In genomic region chr18:75090336-75090735, GRCh38 we compare ENCODE assay signal across 18 cellular contexts.
"Had no signal": no experiment of that assay in that cellular context is flagged by ENCODE, and none has a peak within 500 bp of the region (broad histone marks: within the 10 kb centered on the region; RNA-seq: fewer than 3 reads in every experiment).

No MANE protein-coding gene starts in this region.

- H3K27me3 ChIP-seq: esophagus squamous epithelium, heart right ventricle, transverse colon had no signal

- H3K9me3 ChIP-seq: esophagus squamous epithelium, lower lobe of right lung, prostate gland, transverse colon had no signal

- H3K4me1 Mint-ChIP-seq: activated T-helper 17 cell treated with anti-CD3 and anti-CD28 coated beads, Interleukin-2, amount 50 U/mL, for 72 hours; immature natural killer cell had no signal

- H3K4me3 ChIP-seq: esophagus squamous epithelium, heart right ventricle, lower lobe of right lung, prostate gland, transverse colon had no signal

- H3K27me3 Mint-ChIP-seq: activated T-helper 17 cell treated with anti-CD3 and anti-CD28 coated beads, Interleukin-2, amount 50 U/mL, for 72 hours; stimulated activated naive CD8-positive, alpha-beta T cell treated with anti-CD3 and anti-CD28 coated beads, Interleukin-15, Interleukin-2, amounts not matched to agents 100 ng/mL and 50 ng/mL, for 24 hours had no signal

- DNase-seq: activated CD4-positive, alpha-beta T cell treated with anti-CD3 and anti-CD28 coated beads for 1 hour; activated naive CD4-positive, alpha-beta T cell treated with anti-CD3 and anti-CD28 coated beads for 36 hours; activated T-cell treated with anti-CD3 and anti-CD28 coated beads, Interleukin-2, amount 50 U/mL, for 1 hour; aorta; cerebellar nuclear complex; effector CD8-positive, alpha-beta T cell; esophagus squamous epithelium; heart right ventricle; immature natural killer cell; lower lobe of right lung; occipital lobe; right cardiac atrium; transverse colon had no signal

- ATAC-seq: activated T-helper 17 cell treated with anti-CD3 and anti-CD28 coated beads, Interleukin-2, amount 50 U/mL, for 72 hours; heart right ventricle; lower lobe of right lung; natural killer cell treated with Interleukin-12 subunit alpha and Interleukin-12 subunit beta and Interleukin-15 and Interleukin-18, amount 100 ng/mL, for 72 hours; right cardiac atrium had no signal

- H3K27ac ChIP-seq: esophagus squamous epithelium, heart right ventricle, lower lobe of right lung, prostate gland, transverse colon had no signal

- H3K4me3 Mint-ChIP-seq: activated naive CD4-positive, alpha-beta T cell treated with anti-CD3 and anti-CD28 coated beads for 36 hours; activated T-helper 17 cell treated with anti-CD3 and anti-CD28 coated beads, Interleukin-2, amount 50 U/mL, for 72 hours; immature natural killer cell; natural killer cell treated with Interleukin-12 subunit alpha and Interleukin-12 subunit beta and Interleukin-15 and Interleukin-18, amount 100 ng/mL, for 72 hours; stimulated activated naive CD8-positive, alpha-beta T cell treated with anti-CD3 and anti-CD28 coated beads, Interleukin-15, Interleukin-2, amounts not matched to agents 100 ng/mL and 50 ng/mL, for 24 hours; T-helper 1 cell treated with Interleukin-12 subunit alpha and Interleukin-12 subunit beta and Interleukin-4 antibody, amounts not matched to agents 30 μg/mL and 1 μg/mL, for 36 hours had no signal

- H3K27ac Mint-ChIP-seq: activated naive CD4-positive, alpha-beta T cell treated with anti-CD3 and anti-CD28 coated beads for 36 hours; activated T-helper 17 cell treated with anti-CD3 and anti-CD28 coated beads, Interleukin-2, amount 50 U/mL, for 72 hours; immature natural killer cell; natural killer cell treated with Interleukin-12 subunit alpha and Interleukin-12 subunit beta and Interleukin-15 and Interleukin-18, amount 100 ng/mL, for 72 hours; stimulated activated naive CD8-positive, alpha-beta T cell treated with anti-CD3 and anti-CD28 coated beads, Interleukin-15, Interleukin-2, amounts not matched to agents 100 ng/mL and 50 ng/mL, for 24 hours; T-helper 1 cell treated with Interleukin-12 subunit alpha and Interleukin-12 subunit beta and Interleukin-4 antibody, amounts not matched to agents 30 μg/mL and 1 μg/mL, for 36 hours had no signal

- H3K36me3 ChIP-seq: esophagus squamous epithelium, heart right ventricle, lower lobe of right lung, prostate gland, transverse colon had no signal

- H3K9me3 Mint-ChIP-seq: activated T-helper 17 cell treated with anti-CD3 and anti-CD28 coated beads, Interleukin-2, amount 50 U/mL, for 72 hours had no signal

- H3K4me1 ChIP-seq: esophagus squamous epithelium, heart right ventricle, lower lobe of right lung, prostate gland, transverse colon had no signal
